1 cellular context compared by ENCODE assay signal in the genomic region with DNA sequence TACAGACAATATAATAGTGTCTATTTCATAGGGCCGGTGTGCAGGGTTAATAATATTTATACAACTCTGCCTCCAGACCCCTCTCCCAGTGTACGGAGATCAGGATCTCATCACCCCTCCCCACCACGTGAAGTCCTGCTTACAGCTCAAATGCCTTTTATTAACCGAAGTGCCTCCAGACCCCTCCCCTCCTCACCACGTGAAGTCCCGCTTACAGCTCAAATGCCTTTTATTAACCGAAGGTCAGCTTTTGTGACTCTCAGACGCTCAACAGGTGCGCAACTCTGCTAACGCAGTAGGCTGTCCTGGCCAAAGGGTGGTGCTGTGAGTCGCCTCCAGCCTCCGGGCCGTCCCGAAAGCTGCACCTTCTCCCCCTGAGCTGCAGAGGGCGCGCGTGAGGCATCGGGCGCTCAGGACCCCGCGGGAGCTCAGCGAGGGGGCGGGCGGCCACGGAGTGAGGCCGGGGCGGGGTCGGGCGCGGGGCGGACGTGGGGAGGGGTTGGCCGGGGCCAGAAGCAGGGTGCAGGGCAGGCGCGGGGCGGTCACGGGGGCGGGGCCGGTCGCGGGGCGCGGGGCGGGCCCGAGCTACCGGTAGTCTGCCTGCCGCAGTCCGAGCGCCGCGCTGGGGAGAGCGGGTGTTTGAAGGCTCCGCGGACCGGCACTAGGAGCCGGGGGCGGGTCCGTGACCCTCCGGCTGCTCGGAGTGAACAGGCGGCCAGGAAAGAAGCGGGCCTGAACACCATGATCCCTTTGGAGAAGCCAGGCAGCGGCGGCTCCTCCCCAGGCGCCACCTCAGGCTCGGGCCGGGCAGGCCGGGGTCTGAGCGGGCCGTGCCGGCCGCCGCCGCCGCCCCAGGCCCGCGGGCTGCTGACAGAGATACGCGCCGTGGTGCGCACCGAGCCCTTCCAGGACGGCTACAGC.
TF ChIP-seq lines count a peak whose summit lies in the region.

A gene (plus strand): TSS at position 606 of the 921 bp plus-strand sequence. CDS start 136 bp downstream, at position 742.

TF ChIP-seq in K562, 482 proteins besides CTCF, POLR2A, EP300 and RAD21 (continued from another document and continues in another):
- TF ChIP-seq U2AF1 (optimal IDR thresholded peaks at IDR 0.05; ENCODE audit: low read depth, low read length) (no peak), DIDO1 (tag; IDR thresholded peaks at IDR 0.05; ENCODE audit: low read depth) (no peak), GTF2F1 (IDR thresholded peaks at IDR 0.05; ENCODE audit: low read depth, low read length) (no peak), U2AF2 (optimal IDR thresholded peaks at IDR 0.05; ENCODE audit: low read depth, low read length) (no peak), ZZZ3 (IDR thresholded peaks at IDR 0.05) (no peak), NFIC (IDR thresholded peaks at IDR 0.05) (no peak), NFYB (IDR thresholded peaks at IDR 0.05; ENCODE audit: extremely low read depth, insufficient read length) (no peak), HNRNPL (IDR thresholded peaks at IDR 0.05; ENCODE audit: low read depth, low read length) (no peak), ZNF696 (CRISPR knock-in tag; conservative IDR thresholded peaks at IDR 0.05) (no peak), ZNF165 (CRISPR knock-in tag; IDR thresholded peaks at IDR 0.05; ENCODE audit: borderline replicate concordance) (no peak), ZFP30 (CRISPR knock-in tag; IDR thresholded peaks at IDR 0.05; ENCODE audit: borderline replicate concordance) (no peak), TAF7 (tag; IDR thresholded peaks at IDR 0.05) (peak; percentile 12; the same call in 1 of the 2 replicates), GATAD2A (IDR thresholded peaks at IDR 0.05) (no peak), SIN3A (IDR thresholded peaks at IDR 0.05; ENCODE audit: borderline replicate concordance in 2 of 2, control insufficient read depth in 1 of 2, low read depth in 2 of 2, low read length in 2 of 2) (peak; percentile 13 to 46; a peak in 2 of 4 replicates), NFATC3 (IDR thresholded peaks at IDR 0.05) (no peak), ZNF41 (CRISPR knock-in tag; conservative IDR thresholded peaks at IDR 0.05) (no peak), TCF3 (CRISPR knock-in tag; IDR thresholded peaks at IDR 0.05) (peak; percentile 27; the same call in 1 of the 2 replicates), STAT5B (CRISPR knock-in tag; IDR thresholded peaks at IDR 0.05) (no peak), RAD51 (IDR thresholded peaks at IDR 0.05; ENCODE audit: borderline replicate concordance, low read depth) (no peak), ETV6 (IDR thresholded peaks at IDR 0.05; ENCODE audit: borderline replicate concordance in 1 of 2, low read depth in 2 of 2, low read length in 1 of 2) (no peak), ETV6 (CRISPR knock-in tag; IDR thresholded peaks at IDR 0.05; ENCODE audit: borderline replicate concordance) (no peak), GATA2 (CRISPR knock-in tag; IDR thresholded peaks at IDR 0.05) (no peak), ZNF445 (CRISPR knock-in tag; IDR thresholded peaks at IDR 0.05; ENCODE audit: low read depth) (no peak), TARDBP (IDR thresholded peaks at IDR 0.05) (peak; percentile 82), KDM5B (IDR thresholded peaks at IDR 0.05; ENCODE audit: insufficient replicate concordance, low read depth, low read length) (peak; percentile 88), NCOA2 (IDR thresholded peaks at IDR 0.05; ENCODE audit: partially characterized antibody in 2 of 2) (no peak), PCBP2 (IDR thresholded peaks at IDR 0.05; ENCODE audit: low read depth, low read length, poor library complexity, severe bottlenecking) (no peak)
- TF ChIP-seq, protein P1, sequence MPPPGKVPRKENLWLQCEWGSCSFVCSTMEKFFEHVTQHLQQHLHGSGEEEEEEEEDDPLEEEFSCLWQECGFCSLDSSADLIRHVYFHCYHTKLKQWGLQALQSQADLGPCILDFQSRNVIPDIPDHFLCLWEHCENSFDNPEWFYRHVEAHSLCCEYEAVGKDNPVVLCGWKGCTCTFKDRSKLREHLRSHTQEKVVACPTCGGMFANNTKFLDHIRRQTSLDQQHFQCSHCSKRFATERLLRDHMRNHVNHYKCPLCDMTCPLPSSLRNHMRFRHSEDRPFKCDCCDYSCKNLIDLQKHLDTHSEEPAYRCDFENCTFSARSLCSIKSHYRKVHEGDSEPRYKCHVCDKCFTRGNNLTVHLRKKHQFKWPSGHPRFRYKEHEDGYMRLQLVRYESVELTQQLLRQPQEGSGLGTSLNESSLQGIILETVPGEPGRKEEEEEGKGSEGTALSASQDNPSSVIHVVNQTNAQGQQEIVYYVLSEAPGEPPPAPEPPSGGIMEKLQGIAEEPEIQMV (tag; conservative IDR thresholded peaks at IDR 0.05; ENCODE audit: low read depth): no peak
- TF ChIP-seq, protein P2, sequence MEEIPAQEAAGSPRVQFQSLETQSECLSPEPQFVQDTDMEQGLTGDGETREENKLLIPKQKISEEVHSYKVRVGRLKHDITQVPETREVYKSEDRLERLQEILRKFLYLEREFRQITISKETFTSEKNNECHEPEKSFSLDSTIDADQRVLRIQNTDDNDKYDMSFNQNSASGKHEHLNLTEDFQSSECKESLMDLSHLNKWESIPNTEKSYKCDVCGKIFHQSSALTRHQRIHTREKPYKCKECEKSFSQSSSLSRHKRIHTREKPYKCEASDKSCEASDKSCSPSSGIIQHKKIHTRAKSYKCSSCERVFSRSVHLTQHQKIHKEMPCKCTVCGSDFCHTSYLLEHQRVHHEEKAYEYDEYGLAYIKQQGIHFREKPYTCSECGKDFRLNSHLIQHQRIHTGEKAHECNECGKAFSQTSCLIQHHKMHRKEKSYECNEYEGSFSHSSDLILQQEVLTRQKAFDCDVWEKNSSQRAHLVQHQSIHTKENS (CRISPR knock-in tag; IDR thresholded peaks at IDR 0.05): no peak
- TF ChIP-seq, protein P3, sequence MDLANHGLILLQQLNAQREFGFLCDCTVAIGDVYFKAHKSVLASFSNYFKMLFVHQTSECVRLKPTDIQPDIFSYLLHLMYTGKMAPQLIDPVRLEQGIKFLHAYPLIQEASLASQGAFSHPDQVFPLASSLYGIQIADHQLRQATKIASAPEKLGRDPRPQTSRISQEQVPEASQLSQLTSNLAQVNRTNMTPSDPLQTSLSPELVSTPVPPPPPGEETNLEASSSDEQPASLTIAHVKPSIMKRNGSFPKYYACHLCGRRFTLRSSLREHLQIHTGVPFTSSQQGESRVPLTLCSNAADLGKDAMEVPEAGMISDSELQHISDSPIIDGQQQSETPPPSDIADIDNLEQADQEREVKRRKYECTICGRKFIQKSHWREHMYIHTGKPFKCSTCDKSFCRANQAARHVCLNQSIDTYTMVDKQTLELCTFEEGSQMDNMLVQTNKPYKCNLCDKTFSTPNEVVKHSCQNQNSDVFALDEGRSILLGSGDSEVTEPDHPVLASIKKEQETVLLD (IDR thresholded peaks at IDR 0.05): no peak
- TF ChIP-seq, protein P4, sequence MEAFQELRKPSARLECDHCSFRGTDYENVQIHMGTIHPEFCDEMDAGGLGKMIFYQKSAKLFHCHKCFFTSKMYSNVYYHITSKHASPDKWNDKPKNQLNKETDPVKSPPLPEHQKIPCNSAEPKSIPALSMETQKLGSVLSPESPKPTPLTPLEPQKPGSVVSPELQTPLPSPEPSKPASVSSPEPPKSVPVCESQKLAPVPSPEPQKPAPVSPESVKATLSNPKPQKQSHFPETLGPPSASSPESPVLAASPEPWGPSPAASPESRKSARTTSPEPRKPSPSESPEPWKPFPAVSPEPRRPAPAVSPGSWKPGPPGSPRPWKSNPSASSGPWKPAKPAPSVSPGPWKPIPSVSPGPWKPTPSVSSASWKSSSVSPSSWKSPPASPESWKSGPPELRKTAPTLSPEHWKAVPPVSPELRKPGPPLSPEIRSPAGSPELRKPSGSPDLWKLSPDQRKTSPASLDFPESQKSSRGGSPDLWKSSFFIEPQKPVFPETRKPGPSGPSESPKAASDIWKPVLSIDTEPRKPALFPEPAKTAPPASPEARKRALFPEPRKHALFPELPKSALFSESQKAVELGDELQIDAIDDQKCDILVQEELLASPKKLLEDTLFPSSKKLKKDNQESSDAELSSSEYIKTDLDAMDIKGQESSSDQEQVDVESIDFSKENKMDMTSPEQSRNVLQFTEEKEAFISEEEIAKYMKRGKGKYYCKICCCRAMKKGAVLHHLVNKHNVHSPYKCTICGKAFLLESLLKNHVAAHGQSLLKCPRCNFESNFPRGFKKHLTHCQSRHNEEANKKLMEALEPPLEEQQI (IDR thresholded peaks at IDR 0.05): 0 out of 2 replicates have a peak, but pooled peaks have one; percentile 25
- TF ChIP-seq, protein P5, sequence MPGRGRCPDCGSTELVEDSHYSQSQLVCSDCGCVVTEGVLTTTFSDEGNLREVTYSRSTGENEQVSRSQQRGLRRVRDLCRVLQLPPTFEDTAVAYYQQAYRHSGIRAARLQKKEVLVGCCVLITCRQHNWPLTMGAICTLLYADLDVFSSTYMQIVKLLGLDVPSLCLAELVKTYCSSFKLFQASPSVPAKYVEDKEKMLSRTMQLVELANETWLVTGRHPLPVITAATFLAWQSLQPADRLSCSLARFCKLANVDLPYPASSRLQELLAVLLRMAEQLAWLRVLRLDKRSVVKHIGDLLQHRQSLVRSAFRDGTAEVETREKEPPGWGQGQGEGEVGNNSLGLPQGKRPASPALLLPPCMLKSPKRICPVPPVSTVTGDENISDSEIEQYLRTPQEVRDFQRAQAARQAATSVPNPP (IDR thresholded peaks at IDR 0.05; ENCODE audit: borderline replicate concordance, insufficient read depth, insufficient read length): no peak
- TF ChIP-seq, protein P6, sequence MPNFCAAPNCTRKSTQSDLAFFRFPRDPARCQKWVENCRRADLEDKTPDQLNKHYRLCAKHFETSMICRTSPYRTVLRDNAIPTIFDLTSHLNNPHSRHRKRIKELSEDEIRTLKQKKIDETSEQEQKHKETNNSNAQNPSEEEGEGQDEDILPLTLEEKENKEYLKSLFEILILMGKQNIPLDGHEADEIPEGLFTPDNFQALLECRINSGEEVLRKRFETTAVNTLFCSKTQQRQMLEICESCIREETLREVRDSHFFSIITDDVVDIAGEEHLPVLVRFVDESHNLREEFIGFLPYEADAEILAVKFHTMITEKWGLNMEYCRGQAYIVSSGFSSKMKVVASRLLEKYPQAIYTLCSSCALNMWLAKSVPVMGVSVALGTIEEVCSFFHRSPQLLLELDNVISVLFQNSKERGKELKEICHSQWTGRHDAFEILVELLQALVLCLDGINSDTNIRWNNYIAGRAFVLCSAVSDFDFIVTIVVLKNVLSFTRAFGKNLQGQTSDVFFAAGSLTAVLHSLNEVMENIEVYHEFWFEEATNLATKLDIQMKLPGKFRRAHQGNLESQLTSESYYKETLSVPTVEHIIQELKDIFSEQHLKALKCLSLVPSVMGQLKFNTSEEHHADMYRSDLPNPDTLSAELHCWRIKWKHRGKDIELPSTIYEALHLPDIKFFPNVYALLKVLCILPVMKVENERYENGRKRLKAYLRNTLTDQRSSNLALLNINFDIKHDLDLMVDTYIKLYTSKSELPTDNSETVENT (CRISPR knock-in tag; IDR thresholded peaks at IDR 0.05): peak; percentile 35; the same call in 1 of the 2 replicates
- TF ChIP-seq, protein P7, sequence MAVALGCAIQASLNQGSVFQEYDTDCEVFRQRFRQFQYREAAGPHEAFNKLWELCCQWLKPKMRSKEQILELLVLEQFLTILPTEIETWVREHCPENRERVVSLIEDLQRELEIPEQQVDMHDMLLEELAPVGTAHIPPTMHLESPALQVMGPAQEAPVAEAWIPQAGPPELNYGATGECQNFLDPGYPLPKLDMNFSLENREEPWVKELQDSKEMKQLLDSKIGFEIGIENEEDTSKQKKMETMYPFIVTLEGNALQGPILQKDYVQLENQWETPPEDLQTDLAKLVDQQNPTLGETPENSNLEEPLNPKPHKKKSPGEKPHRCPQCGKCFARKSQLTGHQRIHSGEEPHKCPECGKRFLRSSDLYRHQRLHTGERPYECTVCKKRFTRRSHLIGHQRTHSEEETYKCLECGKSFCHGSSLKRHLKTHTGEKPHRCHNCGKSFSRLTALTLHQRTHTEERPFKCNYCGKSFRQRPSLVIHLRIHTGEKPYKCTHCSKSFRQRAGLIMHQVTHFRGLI (CRISPR knock-in tag; IDR thresholded peaks at IDR 0.05): no peak
- TF ChIP-seq, protein P8, sequence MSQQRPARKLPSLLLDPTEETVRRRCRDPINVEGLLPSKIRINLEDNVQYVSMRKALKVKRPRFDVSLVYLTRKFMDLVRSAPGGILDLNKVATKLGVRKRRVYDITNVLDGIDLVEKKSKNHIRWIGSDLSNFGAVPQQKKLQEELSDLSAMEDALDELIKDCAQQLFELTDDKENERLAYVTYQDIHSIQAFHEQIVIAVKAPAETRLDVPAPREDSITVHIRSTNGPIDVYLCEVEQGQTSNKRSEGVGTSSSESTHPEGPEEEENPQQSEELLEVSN (IDR thresholded peaks at IDR 0.05; ENCODE audit: borderline replicate concordance in 1 of 2, extremely low read depth in 1 of 2, insufficient read depth in 1 of 2, insufficient read length in 1 of 2, low read depth in 1 of 2, low read length in 1 of 2, poor library complexity in 1 of 2, severe bottlenecking in 1 of 2): peak in 1 of 2 experiments; percentile 4
- TF ChIP-seq, protein P9, sequence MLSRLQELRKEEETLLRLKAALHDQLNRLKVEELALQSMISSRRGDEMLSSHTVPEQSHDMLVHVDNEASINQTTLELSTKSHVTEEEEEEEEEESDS (CRISPR knock-in tag; IDR thresholded peaks at IDR 0.05): no peak
- TF ChIP-seq, protein P10, sequence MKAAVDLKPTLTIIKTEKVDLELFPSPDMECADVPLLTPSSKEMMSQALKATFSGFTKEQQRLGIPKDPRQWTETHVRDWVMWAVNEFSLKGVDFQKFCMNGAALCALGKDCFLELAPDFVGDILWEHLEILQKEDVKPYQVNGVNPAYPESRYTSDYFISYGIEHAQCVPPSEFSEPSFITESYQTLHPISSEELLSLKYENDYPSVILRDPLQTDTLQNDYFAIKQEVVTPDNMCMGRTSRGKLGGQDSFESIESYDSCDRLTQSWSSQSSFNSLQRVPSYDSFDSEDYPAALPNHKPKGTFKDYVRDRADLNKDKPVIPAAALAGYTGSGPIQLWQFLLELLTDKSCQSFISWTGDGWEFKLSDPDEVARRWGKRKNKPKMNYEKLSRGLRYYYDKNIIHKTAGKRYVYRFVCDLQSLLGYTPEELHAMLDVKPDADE (conservative IDR thresholded peaks at IDR 0.05; ENCODE audit: control insufficient read depth, low read depth, low read length): no peak
- TF ChIP-seq, protein P11, sequence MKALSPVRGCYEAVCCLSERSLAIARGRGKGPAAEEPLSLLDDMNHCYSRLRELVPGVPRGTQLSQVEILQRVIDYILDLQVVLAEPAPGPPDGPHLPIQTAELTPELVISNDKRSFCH (CRISPR knock-in tag; IDR thresholded peaks at IDR 0.05): no peak
- TF ChIP-seq, protein P11 (tag; IDR thresholded peaks at IDR 0.05): no peak
- TF ChIP-seq, protein P12, sequence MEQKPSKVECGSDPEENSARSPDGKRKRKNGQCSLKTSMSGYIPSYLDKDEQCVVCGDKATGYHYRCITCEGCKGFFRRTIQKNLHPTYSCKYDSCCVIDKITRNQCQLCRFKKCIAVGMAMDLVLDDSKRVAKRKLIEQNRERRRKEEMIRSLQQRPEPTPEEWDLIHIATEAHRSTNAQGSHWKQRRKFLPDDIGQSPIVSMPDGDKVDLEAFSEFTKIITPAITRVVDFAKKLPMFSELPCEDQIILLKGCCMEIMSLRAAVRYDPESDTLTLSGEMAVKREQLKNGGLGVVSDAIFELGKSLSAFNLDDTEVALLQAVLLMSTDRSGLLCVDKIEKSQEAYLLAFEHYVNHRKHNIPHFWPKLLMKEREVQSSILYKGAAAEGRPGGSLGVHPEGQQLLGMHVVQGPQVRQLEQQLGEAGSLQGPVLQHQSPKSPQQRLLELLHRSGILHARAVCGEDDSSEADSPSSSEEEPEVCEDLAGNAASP (IDR thresholded peaks at IDR 0.05): no peak
